Comparison of ENCODE assay signal across 37 cellular contexts in the genomic region with DNA sequence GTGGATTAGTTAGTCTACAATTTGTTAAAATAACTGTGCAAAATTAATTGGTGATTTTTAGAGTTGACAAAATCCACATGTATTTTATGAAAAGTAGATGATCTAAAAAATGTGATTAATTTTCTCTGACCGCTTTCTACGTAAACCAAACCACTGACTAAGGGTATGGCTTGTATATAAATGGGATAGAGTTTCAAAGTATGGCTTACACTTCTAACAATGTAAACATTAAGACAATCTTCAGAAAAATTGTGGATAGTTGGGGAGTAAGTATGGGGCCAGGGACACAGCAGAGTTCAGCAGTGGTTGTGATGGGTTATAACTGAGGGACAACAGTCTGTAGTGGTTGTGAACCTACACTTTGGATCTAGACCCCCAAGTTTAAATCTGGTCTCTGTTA. TPM values are rescaled to one million over a fixed set of nuclear protein-coding genes. Genes with fewer than 3 reads are reported as not detected.
"Had no signal": no experiment of that assay in that cellular context is flagged by ENCODE, and none has a peak within 500 bp of the region (broad histone marks: within the 10 kb centered on the region; RNA-seq: fewer than 3 reads in every experiment).

No MANE protein-coding gene starts in this region.

- H3K27me3 ChIP-seq: MG63 had no signal

- H3K4me2 ChIP-seq: KMS-11 had no signal

- H3K27ac ChIP-seq: KMS-11 had no signal

- H3K9me3 ChIP-seq: MG63 had no signal

- H3K36me3 ChIP-seq: MG63 had no signal

- H3K4me3 ChIP-seq: MG63 had no signal

- DNase-seq: Karpas-422, Kasumi-1, MG63, MM.1S, MV-4-11, NCI-H1048, NCI-H1092, NCI-H1092 treated with DMSO at 0.1 percent for 48 hours, NCI-H1105, NCI-H1105 treated with DMSO at 0.1 percent for 48 hours, NCI-H1417, NCI-H1417 treated with DMSO at 0.1 percent for 48 hours, NCI-H1436, NCI-H1436 treated with DMSO at 0.1 percent for 48 hours, NCI-H146, NCI-H1694, NCI-H1694 treated with DMSO at 0.1 percent for 48 hours, NCI-H187, NCI-H187 treated with DMSO at 0.1 percent for 48 hours, NCI-H1930, NCI-H2029, NCI-H2029 treated with DMSO at 0.1 percent for 48 hours, NCI-H2081, NCI-H2081 treated with DMSO at 0.1 percent for 48 hours, NCI-H2107, NCI-H2171, NCI-H2171 treated with DMSO at 0.1 percent for 48 hours, NCI-H2227 treated with DMSO at 0.1 percent for 48 hours, NCI-H226, NCI-H345, NCI-H446, NCI-H446 treated with DMSO at 0.1 percent for 48 hours, NCI-H510A had no signal

- H3K9ac ChIP-seq: KMS-11 had no signal

RNA-seq across cellular contexts. Expression of gene GABRA4, which starts 39.8 kb away (rescaled TPM):
- total RNA-seq: LHCN-M2, MCF 10A, NCI-H460 had no signal

RNA-seq across cellular contexts. Expression of gene COX7B2, which starts 44.5 kb away (rescaled TPM):
- total RNA-seq: LHCN-M2, MCF 10A, NCI-H460 had no signal
